In genomic region chr17:75521951-75522727, GRCh38 we compare ENCODE assay signal across 2 cellular contexts.
TF ChIP-seq lines count a peak whose summit lies in the region.

No MANE protein-coding gene starts in this region.

TF ChIP-seq in HEK293, 187 proteins besides CTCF, POLR2A, EP300 and RAD21:
- no peak for TF ChIP-seq HOXA7 (CRISPR knock-in tag; IDR thresholded peaks at IDR 0.05; ENCODE audit: borderline replicate concordance)
- peak; percentile 58; the same call in 1 of the 2 replicates for TF ChIP-seq EGR2 (tag by site-specific recombination; IDR thresholded peaks at IDR 0.05; ENCODE audit: low read depth)
- peak; percentile 57; the same call in 1 of the 2 replicates for TF ChIP-seq KLF17 (tag by site-specific recombination; IDR thresholded peaks at IDR 0.05)
- TF ChIP-seq ZNF692 (tag by site-specific recombination; IDR thresholded peaks at IDR 0.05), result no peak
- no peak for TF ChIP-seq ZNF501 (tag by site-specific recombination; IDR thresholded peaks at IDR 0.05)
- TF ChIP-seq ZFHX2 (tag by site-specific recombination; conservative IDR thresholded peaks at IDR 0.05), result peak; percentile 33; the same call in 1 of the 2 replicates
- TF ChIP-seq ZNF664 (tag by site-specific recombination; IDR thresholded peaks at IDR 0.05), result no peak
- no peak for TF ChIP-seq ZNF23 (tag by site-specific recombination; IDR thresholded peaks at IDR 0.05; ENCODE audit: borderline replicate concordance)
- no peak for TF ChIP-seq RBAK (tag by site-specific recombination; IDR thresholded peaks at IDR 0.05)

TF ChIP-seq in K562, 482 proteins besides CTCF, POLR2A, EP300 and RAD21:
- peak; percentile 47 for TF ChIP-seq PCBP1 (IDR thresholded peaks at IDR 0.05; ENCODE audit: low read depth, low read length, poor library complexity, severe bottlenecking)
- peak; percentile 58; the same call in 1 of the 2 replicates for TF ChIP-seq FOSL1 (tag; conservative IDR thresholded peaks at IDR 0.05)
- no peak for TF ChIP-seq CEBPB (tag; IDR thresholded peaks at IDR 0.05)
- TF ChIP-seq ZBTB33 (CRISPR knock-in tag; IDR thresholded peaks at IDR 0.05), result peak; percentile 82
- TF ChIP-seq NR2F6 (CRISPR knock-in tag; IDR thresholded peaks at IDR 0.05), result no peak
TF ChIP-seq in K562: peak in this region for 3.
